ENCODE assay signal across 18 cellular contexts in genomic region chr20:10716855-10717254, GRCh38.
DNase-seq lines count a peak whose midpoint lies in the region; TF ChIP-seq lines count a peak whose summit lies in the region.
"Had no signal": no experiment of that assay in that cellular context is flagged by ENCODE, and none has a peak within 500 bp of the region (broad histone marks: within the 10 kb centered on the region; RNA-seq: fewer than 3 reads in every experiment).

No MANE protein-coding gene starts in this region.

- no peaks in the 10 kb centered on the region for H3K27me3 Mint-ChIP-seq in nephron progenitor cell (ENCODE audit: low read depth, poor library complexity)

- H3K4me1 Mint-ChIP-seq in nephron progenitor cell: peaks cover 77% of the 10 kb centered on the region
- H3K4me1 Mint-ChIP-seq: memory B cell, T-helper 17 cell had no signal

- DNase-seq in NCI-H345 (lab: John Stamatoyannopoulos, UW) (peak; percentile 32), NCI-H345 treated with DMSO at 0.1 percent for 48 hours (lab: John Stamatoyannopoulos, UW; ENCODE audit: unreplicated experiment) (no peak), NCI-H2029 treated with DMSO at 0.1 percent for 48 hours (lab: John Stamatoyannopoulos, UW) (peak; percentile 31), choroid plexus epithelial cell (ENCODE audit: low read depth) (peak; percentile 70), nephron progenitor cell (no peak), SW 1271 (lab: John Stamatoyannopoulos, UW) (no peak), head of caudate nucleus (no peak)
- no peak for DNase-seq in stimulated activated CD4-positive, alpha-beta T cell treated with anti-CD3 and anti-CD28 coated beads, Interleukin-12 subunit alpha, Interleukin-12 subunit beta, amount 100 ng/mL, for 4 hours
- DNase-seq: activated CD4-positive, alpha-beta T cell treated with anti-CD3 and anti-CD28 coated beads for 1 hour; activated CD8-positive, alpha-beta memory T cell treated with anti-CD3 and anti-CD28 coated beads, Interleukin-2, amount 50 U/mL, for 48 hours; activated naive CD4-positive, alpha-beta T cell; effector CD8-positive, alpha-beta T cell; NCI-H226; stimulated activated CD4-positive, alpha-beta T cell treated with anti-CD3 and anti-CD28 coated beads, Interleukin-4, amount 100 ng/mL, for 4 hours; T-helper 17 cell; tibial artery had no signal

- H3K4me3 Mint-ChIP-seq in nephron progenitor cell: no peak overlapping the region
- H3K4me3 Mint-ChIP-seq: memory B cell, T-helper 17 cell had no signal

- intact Hi-C loops in head of caudate nucleus (cut with DNase I): no loop called here

- H3K9me3 Mint-ChIP-seq in nephron progenitor cell: no peaks in the 10 kb centered on the region
- H3K9me3 Mint-ChIP-seq: memory B cell had no signal

- TF ChIP-seq CTCF in choroid plexus epithelial cell (conservative IDR thresholded peaks at IDR 0.05; ENCODE audit: low read depth, low read length): no peak
- TF ChIP-seq CTCF in nephron progenitor cell (IDR thresholded peaks at IDR 0.05): no peak

- peak overlapping the region; percentile 24 for H3K27ac Mint-ChIP-seq in nephron progenitor cell
- H3K27ac Mint-ChIP-seq: memory B cell, T-helper 17 cell had no signal

- no peak overlapping the region for H3K4me3 ChIP-seq in choroid plexus epithelial cell (ENCODE audit: low read depth, low read length)
- H3K4me3 ChIP-seq: gastroesophageal sphincter, tibial artery had no signal

- H3K36me3 Mint-ChIP-seq in nephron progenitor cell (ENCODE audit: low read depth): no peaks in the 10 kb centered on the region
- H3K36me3 Mint-ChIP-seq: memory B cell had no signal

Comparison
In these comparisons a context has a peak if more than half of its experiments do, and no peak if none do; other contexts are left out.
1. DNase-seq: peak in NCI-H345 (single experiment), NCI-H2029 treated with DMSO at 0.1 percent for 48 hours (single experiment) and choroid plexus epithelial cell (single experiment); none in NCI-H345 treated with DMSO at 0.1 percent for 48 hours (single experiment), nephron progenitor cell (single experiment), stimulated activated CD4-positive, alpha-beta T cell treated with anti-CD3 and anti-CD28 coated beads, Interleukin-12 subunit alpha, Interleukin-12 subunit beta, amount 100 ng/mL, for 4 hours (single experiment), SW 1271 (0 of 2) and head of caudate nucleus (0 of 42).